In genomic region chr6:158039571-158040050, GRCh38 we compare ENCODE assay signal across 8 cellular contexts. TPM values are rescaled to one million over a fixed set of nuclear protein-coding genes. Genes with fewer than 3 reads are reported as not detected.
DNase-seq lines count a peak whose midpoint lies in the region; ATAC-seq and TF ChIP-seq lines count a peak whose summit lies in the region.

No MANE protein-coding gene starts in this region.

- peaks cover 15% of the 10 kb centered on the region for H3K36me3 Mint-ChIP-seq in GM23338 (ENCODE audit: low read depth)

- WGBS in esophagus muscularis mucosa: 72% methylated on average over 16 of the region's 17 CpGs

- H3K27ac ChIP-seq in GM23338 (ENCODE audit: low read depth): no peak overlapping the region
- peak overlapping the region; percentile 78 to 87 (median 82) for H3K27ac ChIP-seq in esophagus muscularis mucosa (replicated peaks in 1 of 4)
- H3K27ac ChIP-seq in gastrocnemius medialis: peak overlapping the region; percentile 93 to 99 (median 96)

- no peaks in the 10 kb centered on the region for H3K9me3 Mint-ChIP-seq in GM23338

- ATAC-seq in GM23338 (peak; percentile 12; the same call in 1 of the 3 replicates), SK-N-SH treated with all-trans-retinoic acid at 6 μM for 48 hours (peak; percentile 25), gastrocnemius medialis (no peak), HG03175 (IDR thresholded peaks at IDR 0.05; ENCODE audit: unreplicated experiment) (no peak), HG03097 (IDR thresholded peaks at IDR 0.05; ENCODE audit: low FRiP score, unreplicated experiment) (no peak)

- no peaks in the 10 kb centered on the region for H3K9me2 ChIP-seq in GM23338 (ENCODE audit: insufficient read depth)

- DNase-seq in GM23338 (ENCODE audit: low spot score) (no peak), esophagus muscularis mucosa (ENCODE audit: extremely low spot score) (no peak), gastrocnemius medialis (peak; percentile 62 to 69), NCI-H510A treated with DMSO at 0.1 percent for 48 hours (lab: John Stamatoyannopoulos, UW) (no peak), GM19240 (ENCODE audit: insufficient read length, low spot score) (no peak)

- H3K27me3 ChIP-seq in GM23338 (ENCODE audit: insufficient read depth): no peaks in the 10 kb centered on the region
- H3K27me3 ChIP-seq in esophagus muscularis mucosa: no peaks in the 10 kb centered on the region
- no peaks in the 10 kb centered on the region for H3K27me3 ChIP-seq in gastrocnemius medialis

- H3F3A ChIP-seq in GM23338 (replicated peaks; ENCODE audit: low read depth): no peaks in the 10 kb centered on the region

- in situ Hi-C loops in gastrocnemius medialis (cut with MboI; ENCODE audit: low sequenced_read_pairs in 4 of 4): no loop called here

- H3K4me1 ChIP-seq in GM23338 (ENCODE audit: insufficient read depth) (no peaks in the 10 kb centered on the region), esophagus muscularis mucosa (peaks cover 46 to 65% (median 59%) of the 10 kb centered on the region in 4 donors), gastrocnemius medialis (peaks cover 33 to 37% of the 10 kb centered on the region in 2 donors)

- intact Hi-C loops in esophagus muscularis mucosa (cut with DNase I) (no loop called here), gastrocnemius medialis (cut with DNase I; ENCODE audit: low total_unique reads) (loop anchor here (10.0 kb wide), 2 partner anchors 605 to 1085 kb away; partner anchors contain the start of gene DYNLT1)

- TF ChIP-seq CTCF in GM23338 (conservative IDR thresholded peaks at IDR 0.05; ENCODE audit: low read depth in 2 of 2) (no peak), esophagus muscularis mucosa (IDR thresholded peaks at IDR 0.05) (no peak), gastrocnemius medialis (IDR thresholded peaks at IDR 0.05 in 4 of 5, conservative IDR thresholded peaks at IDR 0.05 in 1 of 5) (no peak)

- no peak overlapping the region for H2AFZ ChIP-seq in GM23338

- H4K20me1 ChIP-seq in GM23338 (replicated peaks; ENCODE audit: insufficient read depth): no peaks in the 10 kb centered on the region

- no peak for TF ChIP-seq EP300 in esophagus muscularis mucosa (IDR thresholded peaks at IDR 0.05)

- no peak overlapping the region for H3K4me2 ChIP-seq in GM23338

- H3K36me3 ChIP-seq in GM23338 (ENCODE audit: insufficient read depth) (no peaks in the 10 kb centered on the region), esophagus muscularis mucosa (peaks cover 0 to 10% (median 2%) of the 10 kb centered on the region in 4 donors), gastrocnemius medialis (no peaks in the 10 kb centered on the region)

- no peaks in the 10 kb centered on the region for H3K79me2 ChIP-seq in GM23338 (replicated peaks; ENCODE audit: insufficient read depth)

- H3K27ac Mint-ChIP-seq in GM23338: peak overlapping the region; percentile 92; the same call in 1 of the 2 replicates

- H3K9me3 ChIP-seq in esophagus muscularis mucosa (no peaks in the 10 kb centered on the region), gastrocnemius medialis (no peaks in the 10 kb centered on the region)

- TF ChIP-seq POLR2A in esophagus muscularis mucosa (IDR thresholded peaks at IDR 0.05; ENCODE audit: low read depth) (no peak), gastrocnemius medialis (IDR thresholded peaks at IDR 0.05) (peak; percentile 12 to 36)

- no peak overlapping the region for H3K4me3 ChIP-seq in GM23338
- H3K4me3 ChIP-seq in esophagus muscularis mucosa: no peak overlapping the region
- no peak overlapping the region for H3K4me3 ChIP-seq in gastrocnemius medialis

- H3K4me1 Mint-ChIP-seq in GM23338: peaks cover 24% of the 10 kb centered on the region

- no peak overlapping the region for H3K4me3 Mint-ChIP-seq in GM23338

- H3K27me3 Mint-ChIP-seq in GM23338 (ENCODE audit: insufficient read depth, low read depth, poor library complexity): peaks cover 5% of the 10 kb centered on the region

TF ChIP-seq in GM23338, 12 proteins besides CTCF, POLR2A, EP300 and RAD21 (continues in another document):
- no peak for TF ChIP-seq REST (IDR thresholded peaks at IDR 0.05; ENCODE audit: unreplicated experiment)
- TF ChIP-seq CREB1 (CRISPR knock-in tag; IDR thresholded peaks at IDR 0.05; ENCODE audit: low read depth): no peak

TF ChIP-seq in SK-N-SH treated with all-trans-retinoic acid at 6 μM for 48 hours, 23 proteins besides CTCF, POLR2A, EP300 and RAD21:
- TF ChIP-seq ZFP3 (CRISPR knock-in tag; IDR thresholded peaks at IDR 0.05) (no peak; the same call in 1 of the 2 replicates), BACH2 (CRISPR knock-in tag; IDR thresholded peaks at IDR 0.05; ENCODE audit: borderline replicate concordance) (no peak), ZNF70 (CRISPR knock-in tag; IDR thresholded peaks at IDR 0.05) (no peak), POU6F1 (CRISPR knock-in tag; IDR thresholded peaks at IDR 0.05; ENCODE audit: borderline replicate concordance, low read depth) (no peak), PATZ1 (CRISPR knock-in tag; IDR thresholded peaks at IDR 0.05; ENCODE audit: borderline replicate concordance) (no peak), ZNF565 (CRISPR knock-in tag; conservative IDR thresholded peaks at IDR 0.05; ENCODE audit: low read depth) (no peak), SNAI2 (CRISPR knock-in tag; IDR thresholded peaks at IDR 0.05) (no peak; the same call in 1 of the 2 replicates), ZC3H10 (CRISPR knock-in tag; IDR thresholded peaks at IDR 0.05) (no peak), ZFP30 (CRISPR knock-in tag; IDR thresholded peaks at IDR 0.05) (no peak), CSRNP3 (CRISPR knock-in tag; IDR thresholded peaks at IDR 0.05) (no peak), TCF4 (CRISPR knock-in tag; IDR thresholded peaks at IDR 0.05; ENCODE audit: borderline replicate concordance) (no peak), CREB5 (CRISPR knock-in tag; IDR thresholded peaks at IDR 0.05; ENCODE audit: low read depth) (no peak), ISL1 (CRISPR knock-in tag; IDR thresholded peaks at IDR 0.05) (no peak), CSDC2 (CRISPR knock-in tag; IDR thresholded peaks at IDR 0.05) (no peak)

RNA-seq across cellular contexts. Expression of gene SYNJ2, which starts 57.9 kb away (rescaled TPM):
- total RNA-seq in GM23338 (2014; rRNA removed; shearing (Covaris generic)): 5.6 and 8.4 TPM in 2 replicates
- polyA plus RNA-seq in GM23338 (2016; fragmentation: Nextera tagmentation; extraction: Ambion mirVana): 2.5 and 2.8 TPM in 2 replicates
- total RNA-seq in esophagus muscularis mucosa: 10 to 100 TPM; 17.0 to 25.3 (median 25.1) TPM
- 10 to 100 TPM in 1 of 4 donors, 1 to 10 TPM in 3; 3.9 to 17.0 (median 7.0) TPM for total RNA-seq in gastrocnemius medialis

Comparison
In these comparisons a context has a peak if more than half of its experiments do, and no peak if none do; other contexts are left out.
1. ATAC-seq: peak in GM23338 (single experiment) and SK-N-SH treated with all-trans-retinoic acid at 6 μM for 48 hours (single experiment); none in gastrocnemius medialis (0 of 2), HG03175 (single experiment) and HG03097 (single experiment).
2. DNase-seq: peak in gastrocnemius medialis (2 of 2); none in GM23338 (single experiment), esophagus muscularis mucosa (single experiment), NCI-H510A treated with DMSO at 0.1 percent for 48 hours (single experiment) and GM19240 (single experiment).